Comparison of ENCODE assay signal across 8 cellular contexts in genomic region chr5:122515709-122516431, GRCh38.
DNase-seq lines count a peak whose midpoint lies in the region; ATAC-seq, FAIRE-seq and TF ChIP-seq lines count a peak whose summit lies in the region.

No MANE protein-coding gene starts in this region.

- peak; percentile 85 for ATAC-seq in GM18867 (IDR thresholded peaks at IDR 0.05; ENCODE audit: unreplicated experiment)

- no peaks in the 10 kb centered on the region for H3K9me3 ChIP-seq in uterus

- H3K27me3 Mint-ChIP-seq in chondrocyte (ENCODE audit: low read depth), result peaks cover 6% of the 10 kb centered on the region

- peak; percentile 89 for TF ChIP-seq CTCF in chondrocyte (IDR thresholded peaks at IDR 0.05)
- TF ChIP-seq CTCF in uterus (IDR thresholded peaks at IDR 0.05), result peak; percentile 40 to 51 (median 46)

- FAIRE-seq in HTR-8/SVneo (lab: Jason Lieb, UNC), result peak; percentile 72

- H3K27ac Mint-ChIP-seq in chondrocyte (ENCODE audit: unreplicated experiment), result no peak overlapping the region

- H3K4me1 ChIP-seq in uterus, result no peaks in the 10 kb centered on the region

- no peaks in the 10 kb centered on the region for H3K36me3 ChIP-seq in uterus

- intact Hi-C loops in uterus (cut with DNase I; ENCODE audit: low total_unique reads), result no loop called here

- no peak overlapping the region for H3K4me3 Mint-ChIP-seq in chondrocyte (ENCODE audit: unreplicated experiment)

- H3K27ac ChIP-seq in uterus, result no peak overlapping the region

- no peak overlapping the region for H3K4me3 ChIP-seq in uterus

- H3K4me1 Mint-ChIP-seq in chondrocyte (ENCODE audit: low read depth), result no peaks in the 10 kb centered on the region

- H3K27me3 ChIP-seq in uterus, result no peaks in the 10 kb centered on the region

- no peak for TF ChIP-seq POLR2A in uterus (IDR thresholded peaks at IDR 0.05)

- DNase-seq in AG08396 (ENCODE audit: low spot score) (peak; percentile 62), HTR-8/SVneo (ENCODE audit: insufficient read length, low spot score) (peak; percentile 61), NOMO-1 treated with dmso at 0.1 percent for 144 hours (lab: John Stamatoyannopoulos, UW; ENCODE audit: unreplicated experiment) (peak; percentile 56), chondrocyte (ENCODE audit: low spot score) (no peak), left kidney (ENCODE audit: low read depth, low spot score) (peak; percentile 90), uterus (peak; percentile 28 to 33)
- DNase-seq in effector CD4-positive, alpha-beta T cell, result no peak

- H3K36me3 Mint-ChIP-seq in chondrocyte (ENCODE audit: low read depth), result no peaks in the 10 kb centered on the region

- no peaks in the 10 kb centered on the region for H3K9me3 Mint-ChIP-seq in chondrocyte (ENCODE audit: low read depth)

Comparison
In these comparisons a context has a peak if more than half of its experiments do, and no peak if none do; other contexts are left out.
1. DNase-seq: peak in AG08396 (single experiment), HTR-8/SVneo (single experiment), NOMO-1 treated with dmso at 0.1 percent for 144 hours (single experiment), left kidney (single experiment) and uterus (2 of 2); none in chondrocyte (single experiment) and effector CD4-positive, alpha-beta T cell (single experiment).